8 cellular contexts compared by ENCODE assay signal in the genomic region with DNA sequence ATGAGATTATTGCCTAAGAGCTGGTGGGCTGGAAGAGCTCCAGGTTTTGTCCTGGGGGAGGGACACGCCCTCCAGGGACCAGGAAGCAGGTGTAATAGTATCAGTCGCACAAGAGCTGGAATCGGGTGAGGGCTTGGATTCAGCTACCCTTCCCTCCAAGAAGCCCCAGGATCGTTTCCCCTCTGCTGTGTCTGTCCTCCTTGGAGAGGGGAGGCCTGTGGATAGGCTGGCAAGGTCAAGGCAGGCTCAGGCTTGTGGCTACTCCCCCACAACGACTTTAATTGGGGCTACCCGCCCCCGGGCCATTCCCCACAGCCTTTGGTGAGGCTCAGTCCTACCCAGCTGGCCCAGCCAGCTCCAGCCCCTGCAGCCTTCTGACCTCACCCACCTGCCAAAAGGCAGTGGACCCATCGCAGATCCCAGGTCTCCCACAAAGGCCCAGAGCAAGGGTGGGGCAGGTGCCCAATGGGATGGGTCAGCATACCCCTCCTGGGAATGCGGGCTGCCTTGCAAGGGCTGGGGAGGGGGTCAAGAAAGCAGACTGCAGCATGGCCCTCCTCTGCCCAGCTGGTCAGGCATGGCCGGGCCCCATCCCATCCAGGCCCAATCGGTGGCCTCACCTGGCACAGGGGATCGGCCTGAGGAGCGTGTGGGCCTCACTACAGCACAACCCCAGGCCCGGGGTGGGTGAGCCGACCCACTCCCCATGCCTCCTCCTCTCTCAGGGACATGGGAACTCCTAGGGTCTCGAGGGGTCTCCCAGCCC. TPM values are rescaled to one million over a fixed set of nuclear protein-coding genes. Genes with fewer than 3 reads are reported as not detected.
DNase-seq lines count a peak whose midpoint lies in the region; ATAC-seq, FAIRE-seq and TF ChIP-seq lines count a peak whose summit lies in the region.

No MANE protein-coding gene starts in this region.

- no peak for TF ChIP-seq RAD21 in A549 (conservative IDR thresholded peaks at IDR 0.05 in 1 of 2, IDR thresholded peaks at IDR 0.05 in 1 of 2)

- CTCF ChIA-PET in A549 (lab: Yijun Ruan, JAX): interaction anchor here (0.5 to 4.0 kb wide), 10 partner anchors 29 to 336 kb away, joined by 3 to 29 read pairs (median 5); no protein-coding TSS in a partner anchor

- POLR2A ChIA-PET in A549 (lab: Yijun Ruan, JAX): interaction anchor here (0.6 to 1.4 kb wide), 2 partner anchors 9 to 231 kb away, joined by 7 to 13 read pairs; no protein-coding TSS in a partner anchor

- in situ Hi-C loops in HAP-1 (cut with MboI; ENCODE audit: low sequenced_read_pairs): no loop called here

- no peak for TF ChIP-seq EP300 in A549 (IDR thresholded peaks at IDR 0.05)

- FAIRE-seq in A549 (lab: Jason Lieb, UNC): no peak

- H3K4me2 ChIP-seq in A549: peak overlapping the region; percentile 87

- TF ChIP-seq POLR2A in A549 (IDR thresholded peaks at IDR 0.05; ENCODE audit: low read length): no peak

- intact Hi-C loops in psoas muscle (cut with DNase I): no loop called here

- H3K36me3 ChIP-seq in HAP-1 (replicated peaks) (no peaks in the 10 kb centered on the region), psoas muscle (ENCODE audit: insufficient read depth in 1 of 2, low read depth in 1 of 2) (peaks cover 0 to 18% of the 10 kb centered on the region in 2 donors)

- H3K27me3 ChIP-seq in HAP-1 (ENCODE audit: low read depth) (no peaks in the 10 kb centered on the region), psoas muscle (ENCODE audit: insufficient read depth in 3 of 3, low read length in 2 of 3) (no peaks in the 10 kb centered on the region)

- WGBS in A549 (ENCODE audit: missing lambda C conversion rate): 10% methylated on average over 7 of the region's 16 CpGs
- WGBS in psoas muscle, 3 donors: 16 to 25% (median 18%) methylated on average over 16 of the region's 16 CpGs

- H3K9me3 ChIP-seq in A549 (no peaks in the 10 kb centered on the region), HAP-1 (no peaks in the 10 kb centered on the region), psoas muscle (no peaks in the 10 kb centered on the region)

- DNase-seq in A549 (ENCODE audit: low read depth in 1 of 2, low spot score in 1 of 2) (peak; percentile 54 to 69), HAP-1 (ENCODE audit: low spot score in 2 of 2) (peak in 1 of 2 experiments; percentile 40), glomerular visceral epithelial cell (ENCODE audit: extremely low spot score) (peak; percentile 70), psoas muscle (peak; percentile 70 to 85)
- DNase-seq in stimulated activated CD8-positive, alpha-beta memory T cell treated with anti-CD3 and anti-CD28 coated beads, Interleukin-4, amount 100 ng/mL, for 48 hours: no peak
- no peak for DNase-seq in stimulated activated naive CD4-positive, alpha-beta T cell treated with Interleukin-2 at 50 U/mL for 16 hours (lab: John Stamatoyannopoulos, UW)

- H3K4me1 ChIP-seq in A549 (peaks cover 37% of the 10 kb centered on the region), HAP-1 (0 out of 2 replicates have a peak, but pooled peaks cover 5% of the 10 kb centered on the region), psoas muscle (peaks cover 53% of the 10 kb centered on the region)

- ATAC-seq in A549: peak in 1 of 2 experiments; percentile 44; a peak in 3 of 6 replicates
- ATAC-seq in psoas muscle: peak; percentile 23 to 59 (median 46)
- ATAC-seq in GM18870 (IDR thresholded peaks at IDR 0.05; ENCODE audit: unreplicated experiment): no peak

- TF ChIP-seq CTCF in A549 (IDR thresholded peaks at IDR 0.05) (no peak), VCaP (conservative IDR thresholded peaks at IDR 0.05) (no peak), psoas muscle (IDR thresholded peaks at IDR 0.05) (no peak)

- H3K27ac ChIP-seq in A549: peak overlapping the region; percentile 96 to 97
- H3K27ac ChIP-seq in VCaP: peak overlapping the region; percentile 86
- peak overlapping the region; percentile 98 for H3K27ac ChIP-seq in psoas muscle

- H3K4me3 ChIP-seq in A549 (peak overlapping the region; percentile 100), HAP-1 (peak overlapping the region; percentile 59), psoas muscle (peak overlapping the region; percentile 100)

TF ChIP-seq in A549, 52 proteins besides CTCF, POLR2A, EP300 and RAD21:
- TF ChIP-seq JUNB (IDR thresholded peaks at IDR 0.05): no peak
- peak in 1 of 2 experiments; percentile 58; a peak in 2 of 4 replicates for TF ChIP-seq CEBPB (IDR thresholded peaks at IDR 0.05)
- no peak for TF ChIP-seq HDAC2 (IDR thresholded peaks at IDR 0.05)
TF ChIP-seq in A549: peak in this region for 1.

RNA-seq across cellular contexts. Expression of a gene that starts 1.0 kb away (rescaled TPM):
- polyA plus RNA-seq in A549 (2011; rRNA removed): 74.0 and 117 TPM in 2 replicates
- 138 and 190 TPM in 2 replicates for polyA plus RNA-seq in A549 (2012; cell fraction: cytosol; rRNA removed)
- polyA plus RNA-seq in A549 (2012; cell fraction: nucleus; rRNA removed): 412 and 531 TPM in 2 replicates
- polyA plus RNA-seq in A549 (2017; fragmentation: RNase III; extraction: RNeasy Plus Mini Kit Qiagen cat#74134 plus additional on column Dnase treatment): 259 to 326 TPM (median 310 TPM) in 3 replicates
- polyA minus RNA-seq in A549 (2011; rRNA and poly(A)+ RNA removed): 201 and 253 TPM in 2 replicates
- 100 to 1,000 TPM; 343 to 950 (median 608) TPM for total RNA-seq in psoas muscle
- polyA plus RNA-seq in psoas muscle: 1,000 to 10,000 TPM in 2 of 3 donors, 100 to 1,000 TPM in 1; 674 to 1,317 (median 1,217) TPM

RNA-seq across cellular contexts. Expression of a gene that starts 12.3 kb away (rescaled TPM):
- polyA plus RNA-seq in A549 (2011; rRNA removed) (0.26 and 0.28 TPM in 2 replicates), A549 (2017; fragmentation: RNase III; extraction: RNeasy Plus Mini Kit Qiagen cat#74134 plus additional on column Dnase treatment) (0.55 to 0.78 TPM (median 0.67 TPM) in 3 replicates), psoas muscle (1 to 10 TPM in 1 of 3 donors, under 1 TPM in 2; 0.70 to 1.2 (median 0.83) TPM)
- 0.13 and 0.14 TPM in 2 replicates for polyA plus RNA-seq in A549 (2012; cell fraction: cytosol; rRNA removed)
- polyA plus RNA-seq in A549 (2012; cell fraction: nucleus; rRNA removed): 0.79 and 1.6 TPM in 2 replicates
- 0.10 and 0.29 TPM in 2 replicates for polyA minus RNA-seq in A549 (2011; rRNA and poly(A)+ RNA removed)
- 1 to 10 TPM; 1.6 to 6.1 (median 2.7) TPM for total RNA-seq in psoas muscle

Comparison
In these comparisons a context has a peak if more than half of its experiments do, and no peak if none do; other contexts are left out.
1. DNase-seq: peak in A549 (2 of 2), glomerular visceral epithelial cell (single experiment) and psoas muscle (2 of 2); none in stimulated activated CD8-positive, alpha-beta memory T cell treated with anti-CD3 and anti-CD28 coated beads, Interleukin-4, amount 100 ng/mL, for 48 hours (single experiment) and stimulated activated naive CD4-positive, alpha-beta T cell treated with Interleukin-2 at 50 U/mL for 16 hours (single experiment).
2. Peak in every context shown above with its lines, with median percentiles within 50 percentile points of each other: H3K27ac ChIP-seq and H3K4me3 ChIP-seq.